15 cellular contexts compared by ENCODE assay signal in genomic region chr18:47846431-47846830, GRCh38.
A peak's percentile ranks its signal among the peaks of the same experiment; 100 is the strongest.
DNase-seq lines count a peak whose midpoint lies in the region; ATAC-seq, FAIRE-seq and TF ChIP-seq lines count a peak whose summit lies in the region.
"Had no signal": no experiment of that assay in that cellular context is flagged by ENCODE, and none has a peak within 500 bp of the region (broad histone marks: within the 10 kb centered on the region; RNA-seq: fewer than 3 reads in every experiment).

No MANE protein-coding gene starts in this region.

- CTCF ChIA-PET in T-cell (lab: Charles Lee): no interaction called here

- no peak overlapping the region for H3K27ac Mint-ChIP-seq in astrocyte (ENCODE audit: unreplicated experiment)
- H3K27ac Mint-ChIP-seq in T-cell: no peak overlapping the region

- ATAC-seq in GM19452 (IDR thresholded peaks at IDR 0.05; ENCODE audit: unreplicated experiment) (no peak), T-cell (replicated peaks in 1 of 4) (no peak)
- ATAC-seq: PC-3 had no signal

- no peak overlapping the region for H3K27ac ChIP-seq in astrocyte (ENCODE audit: low read depth, low read length)
- no peak overlapping the region for H3K27ac ChIP-seq in mesendoderm (ENCODE audit: low read depth, low read length)
- H3K27ac ChIP-seq: BLaER1 treated with 17β-estradiol and CSF1 and Interleukin-3, amounts not matched to agents 10 nM and 100 nM; RWPE1 had no signal

- no peaks in the 10 kb centered on the region for H3K79me1 ChIP-seq in mesendoderm (ENCODE audit: low read length)

- DNase-seq in GM12891 (ENCODE audit: insufficient read length, low spot score) (no peak), astrocyte (ENCODE audit: low read depth) (peak; percentile 28), mesendoderm (peak; percentile 76), renal cortical epithelial cell (ENCODE audit: low read depth) (peak; percentile 36), T-cell (no peak), NCI-H1436 (lab: John Stamatoyannopoulos, UW) (no peak)
- DNase-seq: DMS79, HCEC 1CT, NCI-H1092 treated with DMSO at 0.1 percent for 48 hours, NCI-H1694, NCI-H2081 treated with DMSO at 0.1 percent for 48 hours, PC-3 had no signal

- WGBS in mesendoderm (ENCODE audit: extremely low coverage, insufficient coverage, low lambda C conversion rate): no CpG with 5 or more reads among the region's 2 CpGs

- no peak overlapping the region for H3K18ac ChIP-seq in mesendoderm (ENCODE audit: low read length)

- H4K20me1 ChIP-seq in astrocyte (ENCODE audit: insufficient read depth, low read length): peaks cover 8% of the 10 kb centered on the region

- H3K4me3 ChIP-seq in astrocyte (ENCODE audit: insufficient read depth, low read depth, low read length): no peak overlapping the region
- H3K4me3 ChIP-seq in mesendoderm (ENCODE audit: low read length): no peak overlapping the region
- H3K4me3 ChIP-seq: BLaER1 treated with 17β-estradiol and CSF1 and Interleukin-3, amounts not matched to agents 10 nM and 100 nM had no signal

- H3K27me3 Mint-ChIP-seq in astrocyte (ENCODE audit: low read depth, unreplicated experiment) (no peaks in the 10 kb centered on the region), T-cell (no peaks in the 10 kb centered on the region)

- H3K9me3 ChIP-seq in astrocyte (ENCODE audit: insufficient read depth, low read depth, low read length): no peaks in the 10 kb centered on the region
- H3K9me3 ChIP-seq: BLaER1 treated with 17β-estradiol and CSF1 and Interleukin-3, amounts not matched to agents 10 nM and 100 nM had no signal

- no peak overlapping the region for H4K5ac ChIP-seq in mesendoderm (ENCODE audit: low read length)

- H3K4ac ChIP-seq in mesendoderm (ENCODE audit: low read depth, low read length): no peak overlapping the region

- TF ChIP-seq POLR2A in GM12891 (IDR thresholded peaks at IDR 0.05; ENCODE audit: low read depth, low read length): no peak

- H3K36me3 Mint-ChIP-seq in astrocyte (ENCODE audit: low read depth, unreplicated experiment) (peaks cover 14% of the 10 kb centered on the region), T-cell (peaks cover 52% of the 10 kb centered on the region)

- no peak overlapping the region for H3K56ac ChIP-seq in mesendoderm (ENCODE audit: low read length)

- POLR2A ChIA-PET in T-cell (lab: Charles Lee): no interaction called here

- H3K9ac ChIP-seq in astrocyte (ENCODE audit: low read length) (no peak overlapping the region), mesendoderm (ENCODE audit: low read length) (no peak overlapping the region)
- H3K9ac ChIP-seq: BLaER1 treated with 17β-estradiol and CSF1 and Interleukin-3, amounts not matched to agents 10 nM and 100 nM had no signal

- H3K23ac ChIP-seq in mesendoderm (ENCODE audit: low read length): no peak overlapping the region

- no peaks in the 10 kb centered on the region for H3K27me3 ChIP-seq in astrocyte (ENCODE audit: insufficient read depth, low read length)
- no peaks in the 10 kb centered on the region for H3K27me3 ChIP-seq in mesendoderm (ENCODE audit: insufficient read depth, low read length, poor library complexity)
- H3K27me3 ChIP-seq: BLaER1 treated with 17β-estradiol and CSF1 and Interleukin-3, amounts not matched to agents 10 nM and 100 nM had no signal

- H3K4me2 ChIP-seq in astrocyte (ENCODE audit: low read length) (no peak overlapping the region), mesendoderm (ENCODE audit: low read length) (no peak overlapping the region)
- H3K4me2 ChIP-seq: BLaER1 treated with 17β-estradiol and CSF1 and Interleukin-3, amounts not matched to agents 10 nM and 100 nM had no signal

- FAIRE-seq in GM12891 (lab: Jason Lieb, UNC) (peak; percentile 58), astrocyte (lab: Jason Lieb, UNC) (no peak)

- H3K9me3 Mint-ChIP-seq in astrocyte (ENCODE audit: unreplicated experiment): no peaks in the 10 kb centered on the region
- H3K9me3 Mint-ChIP-seq in T-cell: no peaks in the 10 kb centered on the region

- H3K4me1 ChIP-seq in astrocyte (ENCODE audit: insufficient read depth, low read length) (no peaks in the 10 kb centered on the region), mesendoderm (ENCODE audit: control insufficient read depth, low read depth, low read length) (no peaks in the 10 kb centered on the region)
- H3K4me1 ChIP-seq: BLaER1 treated with 17β-estradiol and CSF1 and Interleukin-3, amounts not matched to agents 10 nM and 100 nM had no signal

- H4K8ac ChIP-seq in mesendoderm (ENCODE audit: low read depth, low read length): no peak overlapping the region

- no peak for TF ChIP-seq CTCF in astrocyte (IDR thresholded peaks at IDR 0.05; ENCODE audit: insufficient read depth, low read depth, low read length)

- H2BK120ac ChIP-seq in mesendoderm (ENCODE audit: low read depth, low read length): no peak overlapping the region

- H3K4me1 Mint-ChIP-seq in astrocyte (ENCODE audit: low read depth, unreplicated experiment): no peaks in the 10 kb centered on the region
- no peaks in the 10 kb centered on the region for H3K4me1 Mint-ChIP-seq in T-cell

- H3K79me2 ChIP-seq in astrocyte (ENCODE audit: insufficient read depth, low read length): no peaks in the 10 kb centered on the region
- peaks cover 1% of the 10 kb centered on the region for H3K79me2 ChIP-seq in mesendoderm (ENCODE audit: control insufficient read depth, insufficient read depth, low read length)

- no peak overlapping the region for H2AK5ac ChIP-seq in mesendoderm (ENCODE audit: low read length)

- peaks cover 24% of the 10 kb centered on the region for H3K36me3 ChIP-seq in astrocyte (ENCODE audit: insufficient read depth, low read length)
- peaks cover 4% of the 10 kb centered on the region for H3K36me3 ChIP-seq in mesendoderm (ENCODE audit: control insufficient read depth, insufficient read depth, low read length)

- no peak overlapping the region for H2AFZ ChIP-seq in astrocyte (ENCODE audit: low read depth, low read length)

- H2BK15ac ChIP-seq in mesendoderm (replicated peaks; ENCODE audit: low read depth): no peak overlapping the region

- H3K4me3 Mint-ChIP-seq in astrocyte (ENCODE audit: unreplicated experiment): no peak overlapping the region
- H3K4me3 Mint-ChIP-seq in T-cell: no peak overlapping the region

- no peak overlapping the region for H2BK5ac ChIP-seq in mesendoderm (ENCODE audit: low read length)

TF ChIP-seq in GM12891, 5 proteins besides CTCF, POLR2A, EP300 and RAD21:
- TF ChIP-seq POLR2AphosphoS5 (IDR thresholded peaks at IDR 0.05; ENCODE audit: low read depth, low read length) (no peak), TAF1 (IDR thresholded peaks at IDR 0.05; ENCODE audit: low read depth, low read length) (no peak), SPI1 (IDR thresholded peaks at IDR 0.05; ENCODE audit: low read depth, low read length) (no peak), POU2F2 (IDR thresholded peaks at IDR 0.05; ENCODE audit: low read depth, low read length) (no peak), PAX5 (IDR thresholded peaks at IDR 0.05; ENCODE audit: insufficient read depth, low read length, severe bottlenecking) (no peak)

Comparison
In these comparisons a context has a peak if more than half of its experiments do, and no peak if none do; other contexts are left out.
1. DNase-seq: peak in astrocyte (single experiment), mesendoderm (single experiment) and renal cortical epithelial cell (single experiment); none in GM12891 (single experiment), T-cell (0 of 34) and NCI-H1436 (single experiment).